Comparison of ENCODE assay signal across 8 cellular contexts in the genomic region with DNA sequence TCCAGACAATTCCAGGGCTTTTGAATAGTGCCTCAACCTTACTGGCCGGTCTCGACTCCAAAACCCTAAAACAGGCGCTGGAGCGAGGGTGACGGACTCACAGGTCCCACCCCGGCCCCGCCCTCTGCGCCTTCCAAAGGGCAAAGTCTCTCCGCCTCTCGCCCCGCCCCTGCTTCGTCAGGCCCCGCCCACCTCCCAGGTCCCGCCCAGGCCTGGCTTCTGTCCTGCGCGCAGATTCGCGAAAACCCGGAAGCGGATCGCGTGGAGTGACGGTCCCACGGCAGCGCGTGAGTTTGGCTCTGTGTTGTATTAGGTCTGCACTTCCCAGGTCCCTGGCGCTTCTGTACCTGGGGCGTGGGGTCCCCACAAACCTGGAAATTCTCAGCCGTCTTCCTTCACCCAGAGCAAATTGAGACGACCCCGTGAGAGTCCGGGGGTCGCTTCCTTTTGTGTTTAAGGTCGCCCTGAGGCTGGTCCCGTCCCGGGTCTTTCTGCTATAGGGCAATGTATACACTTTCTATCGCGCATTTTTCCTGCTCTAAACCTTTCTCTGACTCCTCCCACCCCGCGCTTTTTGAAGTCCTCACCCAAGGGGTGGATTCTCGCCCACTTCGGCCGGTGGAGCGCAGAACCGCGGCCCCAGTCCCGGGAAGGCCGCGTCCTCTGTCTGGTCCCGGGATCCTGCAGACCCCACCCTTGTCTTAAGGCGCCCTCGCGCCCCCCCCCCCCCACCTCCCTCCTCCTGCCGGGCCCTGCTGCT. TPM values are rescaled to one million over a fixed set of nuclear protein-coding genes. Genes with fewer than 3 reads are reported as not detected.
DNase-seq lines count a peak whose midpoint lies in the region; ATAC-seq and TF ChIP-seq lines count a peak whose summit lies in the region.

A gene (plus strand): TSS at position 231 of the 760 bp plus-strand sequence. CDS start 16,090 bp downstream, outside the sequence.

- POLR2A ChIA-PET in RWPE1 (lab: Yijun Ruan, JAX; ENCODE audit: low non-redundant PET), result no interaction called here

- DNase-seq in CD14-positive monocyte (ENCODE audit: low spot score) (peak; percentile 96), RWPE1 (ENCODE audit: low spot score) (peak; percentile 85), activated gamma-delta T cell treated with Interleukin-2 at 50 U/mL for 16 hours (peak; percentile 97), foreskin melanocyte (peak; percentile 62), stomach (peak; percentile 97)

- under 1% methylated on average over 54 of the region's 54 CpGs for WGBS in HUES64
- 0 to 1% (median 1%) methylated on average over 47 to 54 of the region's 54 CpGs for WGBS in stomach, 5 donors

- intact Hi-C loops in CD14-positive monocyte (cut with micrococcal nuclease), result loop anchor here (1.0 to 10.0 kb wide), 8 partner anchors 35 to 1173 kb away; a partner anchor contains a TSS
- intact Hi-C loops in stomach (cut with DNase I; ENCODE audit: low total_unique reads), result no loop called here

- TF ChIP-seq EP300 in stomach (IDR thresholded peaks at IDR 0.05), result no peak

- H3K9me3 Mint-ChIP-seq in CD14-positive monocyte, result peaks cover 24 to 52% (median 42%) of the 10 kb centered on the region in 7 donors

- peaks cover 20% of the 10 kb centered on the region for H3K4me1 Mint-ChIP-seq in CD14-positive monocyte

- peak; percentile 65 for ATAC-seq in GM19467 (IDR thresholded peaks at IDR 0.05; ENCODE audit: unreplicated experiment)

- peak within 1 kb of the TSS; percentile 86 for H3K9ac ChIP-seq in HUES64 (ENCODE audit: low read depth, low read length)

- H2AFZ ChIP-seq in neuron (ENCODE audit: low read depth, low read length), result peak within 1 kb of the TSS; percentile 90

- H3K27me3 Mint-ChIP-seq in CD14-positive monocyte (ENCODE audit: low read depth in 3 of 3), result peaks cover 17 to 31% (median 24%) of the 10 kb centered on the region in 3 donors

- no peak for TF ChIP-seq POLR2A in stomach (IDR thresholded peaks at IDR 0.05)

- H3K27me3 ChIP-seq in HUES64 (ENCODE audit: insufficient read depth, low read length), result no peaks in the 10 kb centered on the region
- no peaks in the 10 kb centered on the region for H3K27me3 ChIP-seq in neuron (ENCODE audit: insufficient read depth, low read length)
- peaks cover 0 to 21% (median 0%) of the 10 kb centered on the region in 3 donors for H3K27me3 ChIP-seq in stomach

- no peak for TF ChIP-seq CTCF in CD14-positive monocyte (IDR thresholded peaks at IDR 0.05)
- TF ChIP-seq CTCF in RWPE1 (conservative IDR thresholded peaks at IDR 0.05; ENCODE audit: low read depth), result no peak
- no peak for TF ChIP-seq CTCF in stomach (IDR thresholded peaks at IDR 0.05)

- H3K4me3 Mint-ChIP-seq in CD14-positive monocyte, result peak within 1 kb of the TSS; percentile 89 to 92

- H3K36me3 Mint-ChIP-seq in CD14-positive monocyte, result peaks cover 15% of the 10 kb centered on the region in 2 donors

- H3K4me3 ChIP-seq in HUES64 (ENCODE audit: low read length) (peak within 1 kb of the TSS; percentile 100), neuron (ENCODE audit: low read length) (peak within 1 kb of the TSS; percentile 84), stomach (peak within 1 kb of the TSS; percentile 67 to 82 (median 75))

- H3K4me1 ChIP-seq in HUES64 (ENCODE audit: insufficient read depth, low read length), result peaks cover 13% of the 10 kb centered on the region
- H3K4me1 ChIP-seq in neuron (ENCODE audit: insufficient read depth, low read length), result peaks cover 13% of the 10 kb centered on the region
- H3K4me1 ChIP-seq in stomach, result peaks cover 5 to 33% (median 13%) of the 10 kb centered on the region in 4 donors

- H3K36me3 ChIP-seq in HUES64 (ENCODE audit: insufficient read depth, low read length) (peaks cover 9% of the 10 kb centered on the region; the same call in 1 of the 2 replicates), neuron (ENCODE audit: insufficient read depth, low read length) (peaks cover 4% of the 10 kb centered on the region), stomach (peaks cover 0 to 4% (median under 1%) of the 10 kb centered on the region in 4 donors)

- H3K27ac Mint-ChIP-seq in CD14-positive monocyte, result peak within 1 kb of the TSS; percentile 86 to 91 (median 89)

- H3K9me3 ChIP-seq in HUES64 (ENCODE audit: insufficient read depth, low read depth, low read length) (no peaks in the 10 kb centered on the region), neuron (ENCODE audit: low read length) (peaks cover 8% of the 10 kb centered on the region), stomach (peaks cover 0 to 26% (median 10%) of the 10 kb centered on the region in 4 donors)

- H3K27ac ChIP-seq in HUES64 (ENCODE audit: low read depth, low read length) (peak within 1 kb of the TSS; percentile 73), RWPE1 (peak within 1 kb of the TSS; percentile 72), stomach (peak within 1 kb of the TSS; percentile 62 to 86 (median 84))

- CTCF ChIA-PET in RWPE1 (lab: Yijun Ruan, JAX), result no interaction called here

RNA-seq across cellular contexts. Expression of the gene that starts here (rescaled TPM):
- polyA plus RNA-seq in CD14-positive monocyte, result 1 to 10 TPM in 1 of 2 donors, under 1 TPM in 1; 0.61 to 1.9 TPM
- polyA plus RNA-seq in HUES64 (2013, experiment 1 of 2), result 12.4 TPM
- polyA plus RNA-seq in HUES64 (2013, experiment 2 of 2), result 13.0 TPM
- 1 to 10 TPM in 4 of 5 donors, under 1 TPM in 1; 0.45 to 6.8 (median 3.5) TPM for total RNA-seq in stomach
- 1 to 10 TPM in 1 of 3 donors, under 1 TPM in 2; 0.70 to 1.7 (median 1.00) TPM for polyA plus RNA-seq in stomach

Comparison
In these comparisons a context has a peak if more than half of its experiments do, and no peak if none do; other contexts are left out.
1. Peak in every context shown above with its lines: DNase-seq, ATAC-seq, H3K4me3 ChIP-seq and H3K27ac ChIP-seq.